Comparison of ENCODE assay signal across 26 cellular contexts in genomic region chr2:71208756-71209155, GRCh38.
"Had no signal": no experiment of that assay in that cellular context is flagged by ENCODE, and none has a peak within 500 bp of the region (broad histone marks: within the 10 kb centered on the region; RNA-seq: fewer than 3 reads in every experiment).

No MANE protein-coding gene starts in this region.

- H3K4me3 ChIP-seq: colonic mucosa, esophagus squamous epithelium, gastrocnemius medialis, heart right ventricle, left ventricle myocardium inferior, lower lobe of right lung, mucosa of descending colon had no signal

- H3K4me1 ChIP-seq: colonic mucosa, esophagus squamous epithelium, lower lobe of right lung had no signal

- H3K36me3 Mint-ChIP-seq: mesothelial cell of epicardium had no signal

- H3K27ac ChIP-seq: colonic mucosa, epithelial cell of prostate, esophagus squamous epithelium, gastrocnemius medialis, heart right ventricle, left ventricle myocardium inferior, lower lobe of right lung had no signal

- H3K9me3 ChIP-seq: colonic mucosa, esophagus squamous epithelium, gastrocnemius medialis, lower lobe of right lung, mucosa of descending colon had no signal

- FAIRE-seq: endometrium, islet of Langerhans, keratinocyte had no signal

- H3K36me3 ChIP-seq: colonic mucosa, esophagus squamous epithelium, gastrocnemius medialis, heart right ventricle, left ventricle myocardium inferior, lower lobe of right lung had no signal

- DNase-seq: colonic mucosa; cortex of kidney; effector CD8-positive, alpha-beta T cell; effector memory CD8-positive, alpha-beta T cell; endodermal cell; erythroblast; esophagus squamous epithelium; foreskin fibroblast; foreskin melanocyte; gastrocnemius medialis; glutamatergic neuron; head of caudate nucleus; heart right ventricle; hippocampal formation; left cardiac atrium; left ventricle myocardium inferior; lower lobe of right lung; mesenchymal stem cell; mucosa of descending colon had no signal

- H3K4me1 Mint-ChIP-seq: mesothelial cell of epicardium had no signal

- H3K4me3 Mint-ChIP-seq: dendritic cell treated with granulocyte-macrophage colony-stimulating factor and Interleukin-4, amounts not matched to agents 40 ng/mL and 50 ng/mL, for 4 days; effector memory CD8-positive, alpha-beta T cell; endodermal cell; mesothelial cell of epicardium had no signal

- H3K27me3 ChIP-seq: colonic mucosa, esophagus squamous epithelium, gastrocnemius medialis, heart right ventricle had no signal

- ATAC-seq: effector memory CD8-positive, alpha-beta T cell; esophagus mucosa; gastrocnemius medialis; heart right ventricle; left cardiac atrium; lower lobe of right lung; mucosa of descending colon had no signal

- H3K9me3 Mint-ChIP-seq: dendritic cell treated with granulocyte-macrophage colony-stimulating factor and Interleukin-4, amounts not matched to agents 40 ng/mL and 50 ng/mL, for 4 days; effector memory CD8-positive, alpha-beta T cell; endodermal cell; mesothelial cell of epicardium had no signal

- H3K27ac Mint-ChIP-seq: dendritic cell treated with granulocyte-macrophage colony-stimulating factor and Interleukin-4, amounts not matched to agents 40 ng/mL and 50 ng/mL, for 4 days; effector memory CD8-positive, alpha-beta T cell; endodermal cell; mesothelial cell of epicardium had no signal
